Comparison of ENCODE assay signal across 8 cellular contexts in genomic region chr10:90857635-90858488, GRCh38. TPM values are rescaled to one million over a fixed set of nuclear protein-coding genes. Genes with fewer than 3 reads are reported as not detected.
DNase-seq lines count a peak whose midpoint lies in the region; ATAC-seq, FAIRE-seq and TF ChIP-seq lines count a peak whose summit lies in the region.

HTR7 (minus strand) TSS chr10:90858039; CDS start chr10:90857671, 368 bp downstream.

- H3K9me3 ChIP-seq in Peyer's patch (no peaks in the 10 kb centered on the region), pancreas (no peaks in the 10 kb centered on the region)

- intact Hi-C loops in Right ventricle myocardium inferior (cut with DNase I) = loop anchor here (2.0 kb wide), 1 partner anchor 1065 kb away; no protein-coding TSS in a partner anchor
- intact Hi-C loops in pancreas (cut with DNase I) = no loop called here

- H3K36me3 ChIP-seq in Peyer's patch (no peaks in the 10 kb centered on the region), pancreas (no peaks in the 10 kb centered on the region)

- peak; percentile 85 for DNase-seq in 8988T
- peak; percentile 82 for DNase-seq in GM13977 (ENCODE audit: low spot score)
- peak; percentile 64 to 79 (median 73) for DNase-seq in Peyer's patch
- peak in 3 of 4 experiments; percentile 26 to 58 (median 51) for DNase-seq in activated naive CD4-positive, alpha-beta T cell (lab: John Stamatoyannopoulos, UW)
- DNase-seq in Right ventricle myocardium inferior (ENCODE audit: missing footprints) = peak; percentile 79
- DNase-seq in pancreas = peak; percentile 35 to 87 (median 57)
- no peak for DNase-seq in NK-92 treated with Interleukin-12 subunit alpha and Interleukin-12 subunit beta, amount 100 ng/mL, for 24 hours (lab: John Stamatoyannopoulos, UW)

- H3K4me1 ChIP-seq in Peyer's patch = peaks cover 0 to 10% (median 8%) of the 10 kb centered on the region in 4 donors
- H3K4me1 ChIP-seq in pancreas = no peaks in the 10 kb centered on the region

- peak within 1 kb of the TSS in 3 of 4 donors; percentile 56 to 62 (median 60) for H3K27ac ChIP-seq in Peyer's patch
- peak within 1 kb of the TSS in 2 of 4 donors; percentile 19 to 22 for H3K27ac ChIP-seq in pancreas

- FAIRE-seq in pancreas (lab: Jason Lieb, UNC) = no peak

- WGBS in pancreas, 2 donors = 1% methylated on average over 41 to 105 of the region's 105 CpGs

- peak within 1 kb of the TSS; percentile 51 to 81 (median 78) for H3K4me3 ChIP-seq in Peyer's patch
- H3K4me3 ChIP-seq in pancreas = peak within 1 kb of the TSS; percentile 35 to 67 (median 48)

- in situ Hi-C loops in GM13977 (cut with MboI; ENCODE audit: low pct_unique_long_range_greater_than_20kb, low sequenced_read_pairs, unreplicated experiment) = loop anchor here (25.0 kb wide), 2 partner anchors 121 to 1071 kb away; no protein-coding TSS in a partner anchor

- no peak for TF ChIP-seq POLR2A in Peyer's patch (IDR thresholded peaks at IDR 0.05)

- H3K27me3 ChIP-seq in Peyer's patch = peaks cover 0 to 21% of the 10 kb centered on the region in 2 donors
- peaks cover 0 to 36% (median 17%) of the 10 kb centered on the region in 4 donors for H3K27me3 ChIP-seq in pancreas

- peak; percentile 64 for TF ChIP-seq CTCF in GM13977 (IDR thresholded peaks at IDR 0.05; ENCODE audit: extremely low read depth, insufficient read depth, missing control alignments)
- TF ChIP-seq CTCF in Peyer's patch (IDR thresholded peaks at IDR 0.05) = peak; percentile 39 to 78 (median 57)
- peak; percentile 16 to 47 (median 42) for TF ChIP-seq CTCF in pancreas (IDR thresholded peaks at IDR 0.05)

- peak; percentile 57 for ATAC-seq in HG02938 (IDR thresholded peaks at IDR 0.05; ENCODE audit: unreplicated experiment)
- ATAC-seq in Right ventricle myocardium inferior = peak; percentile 92
- ATAC-seq in pancreas = peak; percentile 91 to 93 (median 92)

RNA-seq across cellular contexts. Expression of gene HTR7, which starts in this region (rescaled TPM):
- total RNA-seq in Peyer's patch (1 to 10 TPM in 1 of 4 donors, under 1 TPM in 3; 0.35 to 9.1 (median 0.85) TPM), Right ventricle myocardium inferior (not detected), pancreas (under 1 TPM in 5 of 6 donors, not detected in 1; 0.04 to 0.37 (median 0.09) TPM)
- under 1 TPM in 1 of 2 donors, not detected in 1; 0.05 TPM for polyA plus RNA-seq in pancreas

Comparison
In these comparisons a context has a peak if more than half of its experiments do, and no peak if none do; other contexts are left out.
1. Peak in DNase-seq and ATAC-seq in Right ventricle myocardium inferior; RNA of the gene not detected or under 1 TPM.
2. Peak in DNase-seq, ATAC-seq and H3K4me3 ChIP-seq in pancreas; RNA of the gene not detected or under 1 TPM.